Comparison of ENCODE assay signal across 24 cellular contexts in genomic region chr3:85903434-85903833, GRCh38.
"Had no signal": no experiment of that assay in that cellular context is flagged by ENCODE, and none has a peak within 500 bp of the region (broad histone marks: within the 10 kb centered on the region; RNA-seq: fewer than 3 reads in every experiment).

No MANE protein-coding gene starts in this region.

- FAIRE-seq: keratinocyte, urothelium cell line had no signal

- H3K9me3 ChIP-seq: gastrocnemius medialis, lower lobe of right lung, prostate gland, right atrium auricular region, sigmoid colon, thoracic aorta, tibial nerve, upper lobe of left lung had no signal

- H3K27me3 Mint-ChIP-seq: effector memory CD8-positive, alpha-beta T cell; stimulated activated memory B cell treated with anti-CD40 and anti-IgM and Interleukin-4, amounts not matched to agents 10 μg/mL and 1 μg/mL and 100 μg/mL, for 72 hours had no signal

- H3K27ac Mint-ChIP-seq: effector memory CD8-positive, alpha-beta T cell; natural killer cell; stimulated activated memory B cell treated with anti-CD40 and anti-IgM and Interleukin-4, amounts not matched to agents 10 μg/mL and 1 μg/mL and 100 μg/mL, for 72 hours had no signal

- H3K4me3 ChIP-seq: gastrocnemius medialis, heart right ventricle, lower lobe of right lung, prostate gland, right atrium auricular region, sigmoid colon, spleen, thoracic aorta, tibial nerve, upper lobe of left lung had no signal

- ATAC-seq: effector memory CD8-positive, alpha-beta T cell; esophagus mucosa; gastrocnemius medialis; heart right ventricle; left ventricle myocardium superior; lower lobe of right lung; natural killer cell; stimulated activated memory B cell treated with anti-CD40 and anti-IgM and Interleukin-4, amounts not matched to agents 10 μg/mL and 1 μg/mL and 100 μg/mL, for 72 hours; stimulated activated naive CD8-positive, alpha-beta T cell treated with anti-CD3 and anti-CD28 coated beads, Interleukin-15, Interleukin-2, amounts not matched to agents 100 U/mL and 50 U/mL, for 24 hours had no signal

- H3K27ac ChIP-seq: epithelial cell of prostate, gastrocnemius medialis, heart right ventricle, lower lobe of right lung, prostate gland, right atrium auricular region, sigmoid colon, spleen, thoracic aorta, tibial nerve, upper lobe of left lung had no signal

- H3K4me1 Mint-ChIP-seq: natural killer cell; stimulated activated memory B cell treated with anti-CD40 and anti-IgM and Interleukin-4, amounts not matched to agents 10 μg/mL and 1 μg/mL and 100 μg/mL, for 72 hours had no signal

- DNase-seq: cerebellar nuclear complex; cortex of kidney; effector memory CD8-positive, alpha-beta T cell; foreskin fibroblast; gastrocnemius medialis; heart right ventricle; hippocampal formation; left ventricle myocardium superior; lower lobe of right lung; natural killer cell; sigmoid colon; spleen; stimulated activated CD4-positive, alpha-beta T cell treated with anti-CD3 and anti-CD28 coated beads, Interleukin-4, amount 100 ng/mL, for 4 hours; stimulated activated naive CD8-positive, alpha-beta T cell treated with anti-CD3 and anti-CD28 coated beads, Interleukin-15, Interleukin-2, amounts not matched to agents 100 U/mL and 50 U/mL, for 24 hours; upper lobe of left lung had no signal

- H3K27me3 ChIP-seq: gastrocnemius medialis, heart right ventricle, right atrium auricular region, sigmoid colon, spleen, tibial nerve, upper lobe of left lung had no signal

- H3K9me3 Mint-ChIP-seq: stimulated activated memory B cell treated with anti-CD40 and anti-IgM and Interleukin-4, amounts not matched to agents 10 μg/mL and 1 μg/mL and 100 μg/mL, for 72 hours had no signal

- H3K36me3 ChIP-seq: gastrocnemius medialis, heart right ventricle, lower lobe of right lung, prostate gland, right atrium auricular region, sigmoid colon, spleen, thoracic aorta, tibial nerve, upper lobe of left lung had no signal

- H3K4me3 Mint-ChIP-seq: effector memory CD8-positive, alpha-beta T cell; natural killer cell; stimulated activated memory B cell treated with anti-CD40 and anti-IgM and Interleukin-4, amounts not matched to agents 10 μg/mL and 1 μg/mL and 100 μg/mL, for 72 hours had no signal

- H3K4me1 ChIP-seq: gastrocnemius medialis, heart right ventricle, lower lobe of right lung, prostate gland, right atrium auricular region, sigmoid colon, spleen, tibial nerve, upper lobe of left lung had no signal

- H3K36me3 Mint-ChIP-seq: natural killer cell; stimulated activated memory B cell treated with anti-CD40 and anti-IgM and Interleukin-4, amounts not matched to agents 10 μg/mL and 1 μg/mL and 100 μg/mL, for 72 hours had no signal
